ENCODE assay signal across 24 cellular contexts in the genomic region with DNA sequence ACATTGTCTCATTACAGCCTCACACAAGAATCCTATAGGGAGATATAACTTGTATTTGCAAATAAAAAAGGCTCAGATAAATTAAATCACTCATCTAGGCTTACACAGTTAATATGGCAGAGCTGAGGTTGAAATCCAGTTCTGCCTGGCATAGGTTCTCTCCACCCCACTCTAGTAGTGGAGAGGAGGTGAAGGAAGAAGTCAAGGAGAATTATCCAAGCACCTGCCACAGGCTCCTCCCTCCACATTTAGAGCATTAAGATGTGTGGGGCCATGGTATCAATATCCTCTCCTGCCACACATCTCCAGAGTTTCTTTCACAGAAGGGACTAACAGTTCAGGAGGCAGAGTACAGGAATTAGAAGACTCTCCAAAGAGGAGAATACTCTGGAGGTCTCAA. TPM values are rescaled to one million over a fixed set of nuclear protein-coding genes. Genes with fewer than 3 reads are reported as not detected.
"Had no signal": no experiment of that assay in that cellular context is flagged by ENCODE, and none has a peak within 500 bp of the region (broad histone marks: within the 10 kb centered on the region; RNA-seq: fewer than 3 reads in every experiment).

No MANE protein-coding gene starts in this region.

- DNase-seq: activated CD4-positive, alpha-beta T cell treated with anti-CD3 and anti-CD28 coated beads for 1 hour; activated CD4-positive, alpha-beta T cell treated with anti-CD3 and anti-CD28 coated beads, Interleukin-2, amount 50 U/mL, for 1 hour; activated CD8-positive, alpha-beta T cell treated with anti-CD3 and anti-CD28 coated beads, Interleukin-2, amount 10 ng/mL, durations not matched to agents 7 days and 5 days; activated gamma-delta T cell treated with Interleukin-2 at 50 U/mL for 16 hours; head of caudate nucleus; islet precursor cell; left colon; lower lobe of right lung; naive thymus-derived CD4-positive, alpha-beta T cell; stimulated activated CD4-positive, alpha-beta T cell treated with anti-CD3 and anti-CD28 coated beads, Interleukin-12 subunit alpha, Interleukin-12 subunit beta, amount 100 ng/mL, for 4 hours; stimulated activated CD4-positive, alpha-beta T cell treated with anti-CD3 and anti-CD28 coated beads, Interleukin-4, amount 100 ng/mL, for 4 hours; substantia nigra; T-helper 1 cell had no signal

- H3K4me1 ChIP-seq: breast epithelium, gastroesophageal sphincter, lower lobe of right lung had no signal

- H3K27me3 Mint-ChIP-seq: activated naive CD8-positive, alpha-beta T cell; naive thymus-derived CD4-positive, alpha-beta T cell; stimulated activated naive CD8-positive, alpha-beta T cell treated with anti-CD3 and anti-CD28 coated beads, Interleukin-15, Interleukin-2, amounts not matched to agents 100 ng/mL and 50 ng/mL, for 24 hours had no signal

- H3K36me3 ChIP-seq: breast epithelium had no signal

- H3K9me3 ChIP-seq: breast epithelium, gastroesophageal sphincter, lower lobe of right lung, prostate gland, thyroid gland had no signal

- H3K27me3 ChIP-seq: breast epithelium, gastroesophageal sphincter, thyroid gland had no signal

- H3K27ac ChIP-seq: breast epithelium, coronary artery, epithelial cell of prostate, gastroesophageal sphincter, lower lobe of right lung, prostate gland had no signal

- H3K27ac Mint-ChIP-seq: activated CD8-positive, alpha-beta T cell treated with anti-CD3 and anti-CD28 coated beads, Interleukin-2, amount 10 ng/mL, durations not matched to agents 7 days and 5 days; activated naive CD8-positive, alpha-beta T cell; activated T-helper 1 cell treated with anti-CD3 and anti-CD28 coated beads, Interleukin-12 subunit alpha, Interleukin-12 subunit beta, Interleukin-2, Interleukin-4 antibody, amounts not matched to agents 30 ng/mL and 10 ng/mL and 1 ng/mL, durations not matched to agents 14 hours and 24 hours and 36 hours; stimulated activated naive CD8-positive, alpha-beta T cell treated with anti-CD3 and anti-CD28 coated beads, Interleukin-15, Interleukin-2, amounts not matched to agents 100 ng/mL and 50 ng/mL, for 24 hours had no signal

- H3K4me3 Mint-ChIP-seq: activated CD8-positive, alpha-beta T cell treated with anti-CD3 and anti-CD28 coated beads, Interleukin-2, amount 10 ng/mL, durations not matched to agents 7 days and 5 days; activated naive CD8-positive, alpha-beta T cell; activated T-helper 1 cell treated with anti-CD3 and anti-CD28 coated beads, Interleukin-12 subunit alpha, Interleukin-12 subunit beta, Interleukin-2, Interleukin-4 antibody, amounts not matched to agents 30 ng/mL and 10 ng/mL and 1 ng/mL, durations not matched to agents 14 hours and 24 hours and 36 hours; naive thymus-derived CD4-positive, alpha-beta T cell; stimulated activated naive CD8-positive, alpha-beta T cell treated with anti-CD3 and anti-CD28 coated beads, Interleukin-15, Interleukin-2, amounts not matched to agents 100 ng/mL and 50 ng/mL, for 24 hours had no signal

- H3K4me3 ChIP-seq: breast epithelium, coronary artery, gastroesophageal sphincter, lower lobe of right lung, prostate gland, thyroid gland had no signal

- ATAC-seq: activated CD8-positive, alpha-beta T cell treated with anti-CD3 and anti-CD28 coated beads, Interleukin-2, amount 10 ng/mL, durations not matched to agents 7 days and 5 days; gastroesophageal sphincter; left colon; lower lobe of right lung; naive thymus-derived CD4-positive, alpha-beta T cell had no signal

- H3K9me3 Mint-ChIP-seq: activated T-helper 1 cell treated with anti-CD3 and anti-CD28 coated beads, Interleukin-12 subunit alpha, Interleukin-12 subunit beta, Interleukin-2, Interleukin-4 antibody, amounts not matched to agents 30 ng/mL and 10 ng/mL and 1 ng/mL, durations not matched to agents 14 hours and 24 hours and 36 hours; stimulated activated naive CD8-positive, alpha-beta T cell treated with anti-CD3 and anti-CD28 coated beads, Interleukin-15, Interleukin-2, amounts not matched to agents 100 ng/mL and 50 ng/mL, for 24 hours had no signal

RNA-seq across cellular contexts. Expression of gene NXPH4, which starts 56.9 kb away (rescaled TPM):
- total RNA-seq: left colon, lower lobe of right lung, skeletal muscle tissue, ureter had no signal
